ENCODE assay signal across 12 cellular contexts in the genomic region with DNA sequence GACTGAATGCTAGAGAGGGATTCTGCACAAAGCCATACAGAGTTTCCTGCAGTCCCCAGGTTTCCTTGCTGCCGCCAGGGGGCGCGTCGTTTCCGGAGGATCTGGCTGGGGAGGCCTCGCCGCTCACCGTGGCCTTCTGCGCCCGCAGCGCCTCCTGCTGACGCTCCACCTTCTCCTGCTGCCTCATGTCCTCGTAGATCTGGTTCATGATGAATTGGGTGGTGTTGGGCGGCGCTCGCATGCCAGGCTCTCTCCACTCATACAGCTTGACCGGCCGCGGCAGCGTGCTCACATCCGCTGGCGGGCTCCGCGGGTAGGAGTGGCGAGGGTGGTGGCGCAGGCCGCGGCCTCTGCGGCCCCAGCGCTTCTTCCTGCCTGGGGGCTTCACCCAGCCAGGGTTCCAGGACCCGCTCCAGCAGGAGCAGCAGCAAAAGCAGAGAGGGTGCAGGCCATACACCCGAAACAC. TPM values are rescaled to one million over a fixed set of nuclear protein-coding genes. Genes with fewer than 3 reads are reported as not detected.
DNase-seq lines count a peak whose midpoint lies in the region; ATAC-seq and TF ChIP-seq lines count a peak whose summit lies in the region.
"Had no signal": no experiment of that assay in that cellular context is flagged by ENCODE, and none has a peak within 500 bp of the region (broad histone marks: within the 10 kb centered on the region; RNA-seq: fewer than 3 reads in every experiment).

No MANE protein-coding gene starts in this region.

- no peaks in the 10 kb centered on the region for H3K9me3 Mint-ChIP-seq in osteocyte (ENCODE audit: unreplicated experiment)

- peak; percentile 55 for TF ChIP-seq CTCF in GM12874 (IDR thresholded peaks at IDR 0.05; ENCODE audit: insufficient read depth, low read depth, low read length)
- TF ChIP-seq CTCF in cardiac fibroblast (IDR thresholded peaks at IDR 0.05; ENCODE audit: low read depth, low read length) = peak; percentile 39
- peak; percentile 36 for TF ChIP-seq CTCF in osteocyte (IDR thresholded peaks at IDR 0.05)

- H3K27ac Mint-ChIP-seq in osteocyte (ENCODE audit: unreplicated experiment) = no peak overlapping the region

- no peak overlapping the region for H3K4me3 ChIP-seq in cardiac fibroblast (replicated peaks in 1 of 2; ENCODE audit: low read depth in 2 of 2, low read length in 2 of 2)

- DNase-seq in cardiac fibroblast (ENCODE audit: low read depth in 2 of 2) (peak; percentile 11 to 34), osteocyte (ENCODE audit: extremely low spot score, unreplicated experiment) (no peak), SIG-M5 (lab: John Stamatoyannopoulos, UW) (no peak), H4 (ENCODE audit: low spot score) (no peak), NCI-H2107 (lab: John Stamatoyannopoulos, UW) (no peak)
- DNase-seq: anterior cingulate cortex, NCI-H1930 had no signal

- no peak overlapping the region for H3K4me3 Mint-ChIP-seq in osteocyte (ENCODE audit: unreplicated experiment)

- H3K36me3 Mint-ChIP-seq in osteocyte (ENCODE audit: unreplicated experiment) = no peaks in the 10 kb centered on the region

- H3K4me1 Mint-ChIP-seq in osteocyte (ENCODE audit: unreplicated experiment) = peaks cover under 1% of the 10 kb centered on the region

- peaks cover 3% of the 10 kb centered on the region for H3K27me3 Mint-ChIP-seq in osteocyte (ENCODE audit: unreplicated experiment)

- ATAC-seq in HG02938 (IDR thresholded peaks at IDR 0.05; ENCODE audit: unreplicated experiment) (peak; percentile 59), HG02884 (IDR thresholded peaks at IDR 0.05; ENCODE audit: unreplicated experiment) (no peak)

RNA-seq across cellular contexts. Expression of a gene that starts 1.0 kb away (rescaled TPM):
- not detected in 2 replicates for total RNA-seq in osteocyte
- total RNA-seq in H4 (2014; rRNA removed; shearing (Covaris generic)) = not detected in 2 replicates
- total RNA-seq: pulmonary artery endothelial cell, subcutaneous adipose tissue had no signal

RNA-seq across cellular contexts. Expression of a gene that starts 50.8 kb away (rescaled TPM):
- not detected in 2 replicates for total RNA-seq in osteocyte
- 5.6 and 7.6 TPM in 2 replicates for total RNA-seq in H4 (2014; rRNA removed; shearing (Covaris generic))
- total RNA-seq: pulmonary artery endothelial cell, subcutaneous adipose tissue had no signal

Comparison
In these comparisons a context has a peak if more than half of its experiments do, and no peak if none do; other contexts are left out.
1. DNase-seq: peak in cardiac fibroblast (2 of 2); none in osteocyte (single experiment), SIG-M5 (single experiment), H4 (single experiment) and NCI-H2107 (single experiment).
2. Peak in every context shown above with its lines, with median percentiles within 50 percentile points of each other: CTCF ChIP-seq.